18 cellular contexts compared by ENCODE assay signal in genomic region chr21:40331182-40331581, GRCh38.
"Had no signal": no experiment of that assay in that cellular context is flagged by ENCODE, and none has a peak within 500 bp of the region (broad histone marks: within the 10 kb centered on the region; RNA-seq: fewer than 3 reads in every experiment).

No MANE protein-coding gene starts in this region.

- H3K4me3 Mint-ChIP-seq: activated CD4-positive, alpha-beta memory T cell treated with anti-CD3 and anti-CD28 coated beads, Interleukin-2, amount 10 ng/mL, durations not matched to agents 7 days and 5 days; activated CD4-positive, alpha-beta T cell treated with anti-CD3 and anti-CD28 coated beads for 36 hours; activated T-cell treated with anti-CD3 and anti-CD28 coated beads, Interleukin-2, amount 50 U/mL, for 24 hours; immature natural killer cell; mesothelial cell of epicardium; neural progenitor cell; T-helper 1 cell treated with Interleukin-12 subunit alpha and Interleukin-12 subunit beta and Interleukin-4 antibody, amounts not matched to agents 30 μg/mL and 1 μg/mL, for 36 hours had no signal

- H3K27me3 Mint-ChIP-seq: activated CD4-positive, alpha-beta memory T cell treated with anti-CD3 and anti-CD28 coated beads, Interleukin-2, amount 10 ng/mL, durations not matched to agents 7 days and 5 days; activated CD4-positive, alpha-beta T cell treated with anti-CD3 and anti-CD28 coated beads for 36 hours; activated T-cell treated with anti-CD3 and anti-CD28 coated beads, Interleukin-2, amount 50 U/mL, for 24 hours had no signal

- H3K4me1 ChIP-seq: lower lobe of right lung, tibial nerve, uterus had no signal

- H3K27ac ChIP-seq: lower lobe of right lung, neural progenitor cell, ovary, tibial nerve, uterus had no signal

- H3K27me3 ChIP-seq: neural progenitor cell, ovary, tibial nerve, uterus had no signal

- H3K4me3 ChIP-seq: lower lobe of right lung, neural progenitor cell, ovary, tibial nerve, uterus had no signal

- DNase-seq: activated CD4-positive, alpha-beta memory T cell treated with anti-CD3 and anti-CD28 coated beads, Interleukin-2, amount 10 ng/mL, durations not matched to agents 7 days and 5 days; activated CD4-positive, alpha-beta T cell treated with anti-CD3 and anti-CD28 coated beads for 36 hours; activated naive CD4-positive, alpha-beta T cell treated with anti-CD3 and anti-CD28 coated beads, Interleukin-2, amount 50 U/mL, for 16 hours; activated T-cell treated with anti-CD3 and anti-CD28 coated beads, Interleukin-2, amount 50 U/mL, for 24 hours; cortex of kidney; effector CD4-positive, alpha-beta T cell; foreskin fibroblast; immature natural killer cell; lower lobe of right lung; ovary; stimulated activated CD4-positive, alpha-beta T cell treated with anti-CD3 and anti-CD28 coated beads, Interleukin-15, amount 100 ng/mL, for 24 hours; stimulated activated CD4-positive, alpha-beta T cell treated with anti-CD3 and anti-CD28 coated beads, Interleukin-4, amount 100 ng/mL, for 1 hour; stimulated activated naive CD4-positive, alpha-beta T cell; uterus had no signal

- H3K9me3 ChIP-seq: lower lobe of right lung, ovary, uterus had no signal

- H3K4me1 Mint-ChIP-seq: activated CD4-positive, alpha-beta memory T cell treated with anti-CD3 and anti-CD28 coated beads, Interleukin-2, amount 10 ng/mL, durations not matched to agents 7 days and 5 days; activated CD4-positive, alpha-beta T cell treated with anti-CD3 and anti-CD28 coated beads for 36 hours; immature natural killer cell; mesothelial cell of epicardium had no signal

- H3K36me3 ChIP-seq: lower lobe of right lung, neural progenitor cell, ovary, tibial nerve, uterus had no signal

- H3K9me3 Mint-ChIP-seq: neural progenitor cell had no signal

- ATAC-seq: activated CD4-positive, alpha-beta T cell treated with anti-CD3 and anti-CD28 coated beads for 36 hours; lower lobe of right lung had no signal

- H3K36me3 Mint-ChIP-seq: immature natural killer cell, mesothelial cell of epicardium, neural progenitor cell had no signal

- H3K27ac Mint-ChIP-seq: activated CD4-positive, alpha-beta memory T cell treated with anti-CD3 and anti-CD28 coated beads, Interleukin-2, amount 10 ng/mL, durations not matched to agents 7 days and 5 days; activated CD4-positive, alpha-beta T cell treated with anti-CD3 and anti-CD28 coated beads for 36 hours; activated T-cell treated with anti-CD3 and anti-CD28 coated beads, Interleukin-2, amount 50 U/mL, for 24 hours; immature natural killer cell; mesothelial cell of epicardium; neural progenitor cell; T-helper 1 cell treated with Interleukin-12 subunit alpha and Interleukin-12 subunit beta and Interleukin-4 antibody, amounts not matched to agents 30 μg/mL and 1 μg/mL, for 36 hours had no signal
